In genomic region chr1:156601892-156602291, GRCh38 we compare ENCODE assay signal across 8 cellular contexts. TPM values are rescaled to one million over a fixed set of nuclear protein-coding genes. Genes with fewer than 3 reads are reported as not detected.
A peak's percentile ranks its signal among the peaks of the same experiment; 100 is the strongest.
DNase-seq lines count a peak whose midpoint lies in the region; ATAC-seq and TF ChIP-seq lines count a peak whose summit lies in the region.

No MANE protein-coding gene starts in this region.

- no peak for TF ChIP-seq CTCF in CD8-positive, alpha-beta T cell (IDR thresholded peaks at IDR 0.05)
- TF ChIP-seq CTCF in HL-60 (IDR thresholded peaks at IDR 0.05; ENCODE audit: insufficient read depth, low read length), result no peak
- no peak for TF ChIP-seq CTCF in mammary epithelial cell (conservative IDR thresholded peaks at IDR 0.05 in 1 of 2, IDR thresholded peaks at IDR 0.05 in 1 of 2; ENCODE audit: extremely low read depth in 1 of 2, insufficient read depth in 1 of 2, low read depth in 1 of 2, low read length in 2 of 2)

- H3K9me3 ChIP-seq in CD8-positive, alpha-beta T cell (ENCODE audit: low read length), result no peaks in the 10 kb centered on the region
- no peaks in the 10 kb centered on the region for H3K9me3 ChIP-seq in mammary epithelial cell (replicated peaks; ENCODE audit: insufficient read depth, low read length)
- no peaks in the 10 kb centered on the region for H3K9me3 ChIP-seq in naive thymus-derived CD4-positive, alpha-beta T cell (ENCODE audit: control insufficient read depth in 2 of 3, low read length in 3 of 3)

- H3K4me3 ChIP-seq in CD8-positive, alpha-beta T cell (ENCODE audit: low read depth, low read length), result peak overlapping the region; percentile 65
- H3K4me3 ChIP-seq in HL-60 (replicated peaks; ENCODE audit: insufficient read depth, low read length) (peak overlapping the region; percentile 84), mammary epithelial cell (replicated peaks in 1 of 3; ENCODE audit: insufficient read depth in 1 of 3, low read depth in 2 of 3, low read length in 3 of 3) (peak overlapping the region; percentile 55 to 77 (median 66))
- peak overlapping the region; percentile 68 for H3K4me3 ChIP-seq in naive thymus-derived CD4-positive, alpha-beta T cell (ENCODE audit: low read length)

- ATAC-seq in CD8-positive, alpha-beta T cell, result peak; percentile 4
- ATAC-seq in naive thymus-derived CD4-positive, alpha-beta T cell, result no peak
- no peak for ATAC-seq in HG03095 (IDR thresholded peaks at IDR 0.05; ENCODE audit: unreplicated experiment)

- H3K4me2 ChIP-seq in mammary epithelial cell (ENCODE audit: insufficient read depth, low read depth, low read length), result peak overlapping the region; percentile 71

- H3K36me3 Mint-ChIP-seq in CD8-positive, alpha-beta T cell, result peaks cover 30% of the 10 kb centered on the region
- peaks cover 0 to 11% (median 5%) of the 10 kb centered on the region in 5 donors for H3K36me3 Mint-ChIP-seq in naive thymus-derived CD4-positive, alpha-beta T cell

- no peak for DNase-seq in CD8-positive, alpha-beta T cell
- DNase-seq in HL-60 (ENCODE audit: low read depth in 1 of 2, low spot score in 1 of 2), result no peak
- DNase-seq in mammary epithelial cell, result no peak
- no peak for DNase-seq in naive thymus-derived CD4-positive, alpha-beta T cell
- no peak for DNase-seq in stimulated activated CD4-positive, alpha-beta T cell treated with anti-CD3 and anti-CD28 coated beads, Interleukin-15, amount 100 ng/mL, for 24 hours
- no peak for DNase-seq in NCI-H446 treated with DMSO at 0.1 percent for 48 hours (lab: John Stamatoyannopoulos, UW)
- no peak for DNase-seq in GF-D8 (lab: John Stamatoyannopoulos, UW)

- H3K27me3 Mint-ChIP-seq in CD8-positive, alpha-beta T cell (ENCODE audit: low read depth), result no peaks in the 10 kb centered on the region
- peaks cover 0 to 3% (median 0%) of the 10 kb centered on the region in 5 donors for H3K27me3 Mint-ChIP-seq in naive thymus-derived CD4-positive, alpha-beta T cell

- POLR2A ChIA-PET in CD8-positive, alpha-beta T cell (lab: Charles Lee), result interaction anchor here (0.6 to 1.7 kb wide), 5 partner anchors 9 to 101 kb away, joined by 3 to 10 read pairs (median 5); partner anchors contain the start of genes MEF2D and NAXE
- POLR2A ChIA-PET in naive thymus-derived CD4-positive, alpha-beta T cell (lab: Charles Lee), result interaction anchor here (1.0 to 7.5 kb wide), 6 partner anchors 9 to 144 kb away, joined by 3 to 58 read pairs (median 6); partner anchors contain the start of genes MRPL24 and NAXE

- H3K27ac Mint-ChIP-seq in CD8-positive, alpha-beta T cell, result peak overlapping the region; percentile 98
- peak overlapping the region; percentile 92 to 99 (median 94) for H3K27ac Mint-ChIP-seq in naive thymus-derived CD4-positive, alpha-beta T cell

- H3K27ac ChIP-seq in CD8-positive, alpha-beta T cell (ENCODE audit: low read depth, low read length), result peak overlapping the region; percentile 57
- H3K27ac ChIP-seq in HL-60 (replicated peaks) (peak overlapping the region; percentile 82; the same call in 1 of the 2 replicates), mammary epithelial cell (ENCODE audit: insufficient read depth, low read depth, low read length) (peak overlapping the region; percentile 76)
- peak overlapping the region; percentile 86 for H3K27ac ChIP-seq in naive thymus-derived CD4-positive, alpha-beta T cell (ENCODE audit: low read depth, low read length)

- peaks cover 34% of the 10 kb centered on the region for H3K4me1 Mint-ChIP-seq in CD8-positive, alpha-beta T cell (ENCODE audit: low read depth)
- peaks cover 24 to 41% (median 36%) of the 10 kb centered on the region in 7 donors for H3K4me1 Mint-ChIP-seq in naive thymus-derived CD4-positive, alpha-beta T cell

- H3K36me3 ChIP-seq in CD8-positive, alpha-beta T cell (ENCODE audit: insufficient read depth, low read length), result peaks cover 16% of the 10 kb centered on the region
- peaks cover 15% of the 10 kb centered on the region for H3K36me3 ChIP-seq in mammary epithelial cell (ENCODE audit: insufficient read depth, low read length)
- peaks cover 0 to 22% (median 0%) of the 10 kb centered on the region in 3 experiments for H3K36me3 ChIP-seq in naive thymus-derived CD4-positive, alpha-beta T cell (ENCODE audit: control insufficient read depth in 2 of 3, insufficient read depth in 3 of 3, low read length in 3 of 3)

- no peaks in the 10 kb centered on the region for H3K9me3 Mint-ChIP-seq in CD8-positive, alpha-beta T cell
- no peaks in the 10 kb centered on the region for H3K9me3 Mint-ChIP-seq in naive thymus-derived CD4-positive, alpha-beta T cell

- BruUV-seq in mammary epithelial cell (replicated peaks; lab: Mats Ljungman, UMichigan), result no TSS peak

- H3K9ac ChIP-seq in mammary epithelial cell (ENCODE audit: insufficient read depth, low read length), result peak overlapping the region; percentile 93

- intact Hi-C loops in CD8-positive, alpha-beta T cell (cut with DNase I, micrococcal nuclease), result loop anchor here (1.0 to 5.0 kb wide), 4 partner anchors 11 to 320 kb away; partner anchors contain the start of genes NAXE (in 2 of the 2), SMG5 (in 1 of the 2) and TMEM79 (in 1 of the 2)
- intact Hi-C loops in mammary epithelial cell (cut with micrococcal nuclease), result loop anchor here (1.0 to 10.0 kb wide), 3 partner anchors 11 to 247 kb away; partner anchors contain the start of gene NAXE
- intact Hi-C loops in naive thymus-derived CD4-positive, alpha-beta T cell (cut with micrococcal nuclease), result loop anchor here (1.0 to 2.0 kb wide), 9 partner anchors 7 to 264 kb away; partner anchors contain the start of genes NAXE (in 2 of the 2), CCT3 (in 1 of the 2), MEF2D (in 1 of the 2) and TSACC (in 1 of the 2)

- 46% methylated on average over 12 of the region's 12 CpGs for WGBS in mammary epithelial cell (ENCODE audit: low coverage, missing lambda C conversion rate)

- H3K79me2 ChIP-seq in mammary epithelial cell (ENCODE audit: insufficient read depth, low read length), result peaks cover 41% of the 10 kb centered on the region

- in situ Hi-C loops in mammary epithelial cell (cut with MboI; ENCODE audit: low sequenced_read_pairs in 2 of 2), result loop anchor here in 1 of 2 donors (25.0 kb wide), 1 partner anchor 240 kb away; the partner anchor contains the start of gene RHBG

- dilution Hi-C loops in mammary epithelial cell (cut with HindIII; ENCODE audit: low sequenced_read_pairs), result no loop called here

- peak overlapping the region; percentile 95 for H2AFZ ChIP-seq in mammary epithelial cell (ENCODE audit: low read depth, low read length)

- H3K4me1 ChIP-seq in CD8-positive, alpha-beta T cell (ENCODE audit: insufficient read depth, low read length), result peaks cover 24% of the 10 kb centered on the region
- H3K4me1 ChIP-seq in mammary epithelial cell (ENCODE audit: insufficient read depth, low read length), result peaks cover 18% of the 10 kb centered on the region
- H3K4me1 ChIP-seq in naive thymus-derived CD4-positive, alpha-beta T cell (ENCODE audit: control insufficient read depth in 2 of 2, insufficient read depth in 2 of 2, low read length in 2 of 2), result peaks cover 9 to 19% of the 10 kb centered on the region in 2 donors

- H3K4me3 Mint-ChIP-seq in CD8-positive, alpha-beta T cell, result peak overlapping the region; percentile 98
- peak overlapping the region; percentile 90 to 100 (median 93) for H3K4me3 Mint-ChIP-seq in naive thymus-derived CD4-positive, alpha-beta T cell

- H3K27me3 ChIP-seq in CD8-positive, alpha-beta T cell (ENCODE audit: insufficient read depth, low read length), result no peaks in the 10 kb centered on the region
- H3K27me3 ChIP-seq in HL-60 (ENCODE audit: insufficient read depth, poor library complexity, severe bottlenecking) (no peaks in the 10 kb centered on the region), mammary epithelial cell (ENCODE audit: insufficient read depth, low read length) (no peaks in the 10 kb centered on the region)
- no peaks in the 10 kb centered on the region for H3K27me3 ChIP-seq in naive thymus-derived CD4-positive, alpha-beta T cell (ENCODE audit: control insufficient read depth in 2 of 2, insufficient read depth in 2 of 2, low read length in 2 of 2)

- CTCF ChIA-PET in CD8-positive, alpha-beta T cell (lab: Charles Lee), result interaction anchor here (0.6 to 1.2 kb wide), 5 partner anchors 10 to 158 kb away, joined by 3 to 4 read pairs (median 3); no protein-coding TSS in a partner anchor
- CTCF ChIA-PET in mammary epithelial cell (lab: Charles Lee; ENCODE audit: low non-redundant PET), result no interaction called here
- CTCF ChIA-PET in naive thymus-derived CD4-positive, alpha-beta T cell (lab: Charles Lee), result interaction anchor here (0.6 to 0.8 kb wide), 5 partner anchors 15 to 1858 kb away, joined by 3 to 6 read pairs (median 4); no protein-coding TSS in a partner anchor

- H4K20me1 ChIP-seq in mammary epithelial cell (ENCODE audit: insufficient read depth, low read length), result no peaks in the 10 kb centered on the region

RNA-seq across cellular contexts. Expression of gene GPATCH4, which starts 0.6 kb away (rescaled TPM):
- 10 to 100 TPM; 46.4 to 46.7 TPM for total RNA-seq in CD8-positive, alpha-beta T cell
- total RNA-seq in mammary epithelial cell, result 10 to 100 TPM; 16.3 to 49.7 TPM
- 38.7 TPM for polyA plus RNA-seq in mammary epithelial cell
- polyA minus RNA-seq in mammary epithelial cell, result 62.9 TPM
- total RNA-seq in naive thymus-derived CD4-positive, alpha-beta T cell, result 10 to 100 TPM; 33.3 to 49.6 (median 39.1) TPM
- 10 to 100 TPM; 46.5 to 59.1 TPM for polyA plus RNA-seq in naive thymus-derived CD4-positive, alpha-beta T cell

RNA-seq across cellular contexts. Expression of gene NAXE, which starts 10.3 kb away (rescaled TPM):
- 10 to 100 TPM; 18.4 TPM for total RNA-seq in CD8-positive, alpha-beta T cell
- total RNA-seq in mammary epithelial cell, result 10 to 100 TPM; 68.7 to 87.1 TPM
- polyA plus RNA-seq in mammary epithelial cell, result 103 TPM
- 60.7 TPM for polyA minus RNA-seq in mammary epithelial cell
- 10 to 100 TPM; 25.6 to 58.8 (median 40.7) TPM for total RNA-seq in naive thymus-derived CD4-positive, alpha-beta T cell
- polyA plus RNA-seq in naive thymus-derived CD4-positive, alpha-beta T cell, result 100 to 1,000 TPM in 1 of 2 donors, 10 to 100 TPM in 1; 98.0 to 113 TPM

RNA-seq across cellular contexts. Expression of gene HAPLN2, which starts 17.3 kb away (rescaled TPM):
- under 1 TPM; 0.24 to 0.39 TPM for total RNA-seq in CD8-positive, alpha-beta T cell
- total RNA-seq in mammary epithelial cell, result not detected
- polyA plus RNA-seq in mammary epithelial cell, result not detected
- polyA minus RNA-seq in mammary epithelial cell, result not detected
- not detected for total RNA-seq in naive thymus-derived CD4-positive, alpha-beta T cell
- not detected for polyA plus RNA-seq in naive thymus-derived CD4-positive, alpha-beta T cell

RNA-seq across cellular contexts. Expression of gene TTC24, which starts 22.4 kb away (rescaled TPM):
- total RNA-seq in CD8-positive, alpha-beta T cell, result 10 to 100 TPM; 21.3 to 21.5 TPM
- total RNA-seq in mammary epithelial cell, result not detected
- polyA plus RNA-seq in mammary epithelial cell, result not detected
- polyA minus RNA-seq in mammary epithelial cell, result not detected
- total RNA-seq in naive thymus-derived CD4-positive, alpha-beta T cell, result 10 to 100 TPM in 1 of 5 experiments, 1 to 10 TPM in 4; 2.8 to 10.2 (median 7.4) TPM
- 1 to 10 TPM in 1 of 2 donors, under 1 TPM in 1; 0.97 to 1.5 TPM for polyA plus RNA-seq in naive thymus-derived CD4-positive, alpha-beta T cell

RNA-seq across cellular contexts. Expression of gene IQGAP3, which starts 29.5 kb away (rescaled TPM):
- total RNA-seq in CD8-positive, alpha-beta T cell, result under 1 TPM in 1 of 2 experiments, not detected in 1; 0.05 TPM
- 10 to 100 TPM in 1 of 2 donors, 1 to 10 TPM in 1; 1.3 to 35.7 TPM for total RNA-seq in mammary epithelial cell
- polyA plus RNA-seq in mammary epithelial cell, result 16.6 TPM
- polyA minus RNA-seq in mammary epithelial cell, result 56.3 TPM
- total RNA-seq in naive thymus-derived CD4-positive, alpha-beta T cell, result 10 to 100 TPM in 1 of 5 experiments, under 1 TPM in 1, not detected in 3; 0.24 to 14.4 TPM
- polyA plus RNA-seq in naive thymus-derived CD4-positive, alpha-beta T cell, result not detected
